ENCODE assay signal across 8 cellular contexts in the genomic region with DNA sequence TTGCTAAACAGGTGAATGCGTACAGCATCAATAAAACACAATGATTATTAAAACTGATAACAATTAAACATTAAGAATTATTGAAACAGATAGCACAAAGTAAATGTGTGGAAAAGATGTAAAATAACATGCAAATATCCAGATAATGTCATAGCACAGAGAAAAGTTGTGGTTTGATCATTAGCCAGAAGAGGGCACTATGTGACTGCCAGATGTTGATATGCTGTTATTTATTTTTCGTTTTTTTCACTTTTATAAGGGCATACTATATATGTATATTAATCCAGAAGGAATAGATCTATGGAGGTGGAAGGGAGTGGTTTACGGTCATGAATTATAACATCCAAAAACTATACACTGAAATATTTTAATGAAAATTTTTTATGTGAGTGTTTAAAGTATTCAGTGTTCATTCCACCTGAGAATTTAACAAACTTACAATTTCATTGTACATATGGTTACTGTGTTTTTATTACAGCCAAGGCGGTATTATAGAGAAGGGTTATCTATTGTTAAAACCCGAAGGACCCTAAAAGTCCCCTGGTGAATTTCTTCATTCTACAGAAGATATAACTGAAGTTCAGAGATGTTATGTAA.
DNase-seq lines count a peak whose midpoint lies in the region; ATAC-seq and TF ChIP-seq lines count a peak whose summit lies in the region.

No MANE protein-coding gene starts in this region.

- H3K4me1 ChIP-seq in lung (ENCODE audit: control insufficient read depth in 2 of 2, insufficient read depth in 2 of 2, low read length in 2 of 2) = no peaks in the 10 kb centered on the region

- 39 to 40% methylated on average over 5 of the region's 5 CpGs for WGBS in lung, 2 donors

- H3K27me3 ChIP-seq in GM06990 (replicated peaks; ENCODE audit: control insufficient read depth, insufficient read depth, low read length) (no peaks in the 10 kb centered on the region), lung (ENCODE audit: control insufficient read depth, insufficient read depth) (no peaks in the 10 kb centered on the region)

- intact Hi-C loops in sciatic nerve (cut with DNase I) = no loop called here

- H3K4me1 Mint-ChIP-seq in brain = no peaks in the 10 kb centered on the region

- H3K27ac Mint-ChIP-seq in brain = no peak overlapping the region

- H3K36me3 Mint-ChIP-seq in brain = no peaks in the 10 kb centered on the region

- no peaks in the 10 kb centered on the region for H3K9me3 ChIP-seq in lung (ENCODE audit: control insufficient read depth in 2 of 2, insufficient read depth in 1 of 2, low read length in 1 of 2)

- H3K4me3 ChIP-seq in GM06990 (replicated peaks; ENCODE audit: low read depth, low read length) = no peak overlapping the region
- H3K4me3 ChIP-seq in lung = no peak overlapping the region

- ATAC-seq in lung (ENCODE audit: insufficient read depth, low FRiP score) (no peak), sciatic nerve (no peak)

- in situ Hi-C loops in ACHN (cut with HindIII; ENCODE audit: low pct_ligation_motif_present, low pct_unique_long_range_greater_than_20kb, low sequenced_read_pairs) = no loop called here

- H3K4me3 Mint-ChIP-seq in brain = no peak overlapping the region

- no peak overlapping the region for H3K27ac ChIP-seq in lung (ENCODE audit: low read depth in 1 of 2, low read length in 1 of 2)

- no peaks in the 10 kb centered on the region for H3K9me3 Mint-ChIP-seq in brain

- TF ChIP-seq CTCF in GM06990 (IDR thresholded peaks at IDR 0.05; ENCODE audit: insufficient read depth, low read length, poor library complexity, severe bottlenecking) (peak; percentile 66), brain (conservative IDR thresholded peaks at IDR 0.05) (peak; percentile 95 to 97), lung (IDR thresholded peaks at IDR 0.05; ENCODE audit: control extremely low read depth, extremely low read depth) (peak; percentile 23)

- peak; percentile 30 for DNase-seq in ACHN
- peak; percentile 6 for DNase-seq in GM06990 (ENCODE audit: extremely low read depth, insufficient read length)
- DNase-seq in M059J (ENCODE audit: low read depth) = peak; percentile 31
- DNase-seq in lung (ENCODE audit: low spot score) = no peak
- no peak for DNase-seq in sciatic nerve (ENCODE audit: low spot score)
- DNase-seq in NCI-H187 (lab: John Stamatoyannopoulos, UW) = no peak
- DNase-seq in activated naive CD4-positive, alpha-beta T cell treated with Interleukin-2 at 50 U/mL for 16 hours = no peak

- no peaks in the 10 kb centered on the region for H3K36me3 ChIP-seq in GM06990 (ENCODE audit: control insufficient read depth, insufficient read depth, low read length)
- no peaks in the 10 kb centered on the region for H3K36me3 ChIP-seq in lung (ENCODE audit: control insufficient read depth in 2 of 2, insufficient read depth in 2 of 2, low read length in 2 of 2)

- H3K27me3 Mint-ChIP-seq in brain = no peaks in the 10 kb centered on the region

Comparison
In these comparisons a context has a peak if more than half of its experiments do, and no peak if none do; other contexts are left out.
1. DNase-seq: peak in ACHN (single experiment), GM06990 (single experiment) and M059J (single experiment); none in lung (single experiment), sciatic nerve (single experiment), NCI-H187 (0 of 2) and activated naive CD4-positive, alpha-beta T cell treated with Interleukin-2 at 50 U/mL for 16 hours (single experiment).
2. CTCF ChIP-seq: peak in every context shown above with its lines; median percentile 96 in brain; 66 in GM06990; 23 in lung.